In the genomic region with DNA sequence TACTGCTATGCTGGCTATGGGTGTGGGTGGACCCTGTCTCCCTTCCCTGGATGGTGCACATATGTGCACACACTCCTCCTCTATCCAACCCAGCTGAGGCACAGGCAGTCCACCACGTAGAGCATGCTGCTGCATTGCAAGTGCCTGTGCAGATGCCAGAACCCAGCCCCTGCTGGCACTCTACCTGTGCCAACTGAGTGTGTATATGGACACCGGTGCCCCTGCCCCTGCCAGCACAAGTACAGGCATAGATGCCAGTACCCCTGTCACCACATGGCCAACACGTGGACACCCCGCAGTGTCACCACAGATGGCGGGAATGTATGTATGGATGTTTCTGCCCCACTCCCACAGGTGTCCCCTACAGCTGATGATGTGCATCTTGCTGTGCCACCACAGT, we compare ENCODE assay signal across 30 cellular contexts.
"Had no signal": no experiment of that assay in that cellular context is flagged by ENCODE, and none has a peak within 500 bp of the region (broad histone marks: within the 10 kb centered on the region; RNA-seq: fewer than 3 reads in every experiment).

No MANE protein-coding gene starts in this region.

- H3K9me3 ChIP-seq: adrenal gland, body of pancreas had no signal

- H3K27me3 ChIP-seq: adrenal gland, body of pancreas, cardiac muscle cell, dorsolateral prefrontal cortex had no signal

- FAIRE-seq: frontal cortex had no signal

- ATAC-seq: activated CD4-positive, CD25-positive, alpha-beta regulatory T cell treated with anti-CD3 and anti-CD28 coated beads, Interleukin-2, amount 50 U/mL, for 24 hours; activated CD8-positive, alpha-beta T cell treated with anti-CD3 and anti-CD28 coated beads for 36 hours; activated naive CD8-positive, alpha-beta T cell treated with anti-CD3 and anti-CD28 coated beads, Interleukin-2, amount 50 U/mL, for 24 hours; activated T-cell treated with anti-CD3 and anti-CD28 coated beads, Interleukin-2, amount 50 U/mL, for 4 hours; body of pancreas; esophagus mucosa; T-cell; T-helper 17 cell had no signal

- H3K4me3 ChIP-seq: adrenal gland, body of pancreas, cardiac muscle cell, coronary artery, dorsolateral prefrontal cortex had no signal

- DNase-seq: activated B cell treated with CpG ODN at 0.5 μM for 24 hours; activated CD4-positive, alpha-beta T cell treated with anti-CD3 and anti-CD28 coated beads for 48 hours; activated CD4-positive, alpha-beta T cell treated with anti-CD3 and anti-CD28 coated beads, Interleukin-2, amount 50 U/mL, for 1 hour; activated CD4-positive, alpha-beta T cell treated with anti-CD3 and anti-CD28 coated beads, Interleukin-2, amount 50 U/mL, for 48 hours; activated CD8-positive, alpha-beta memory T cell treated with anti-CD3 and anti-CD28 coated beads for 24 hours; activated CD8-positive, alpha-beta T cell treated with anti-CD3 and anti-CD28 coated beads for 36 hours; activated effector memory CD4-positive, alpha-beta T cell treated with anti-CD3 and anti-CD28 coated beads, Interleukin-2, amount 50 U/mL, for 16 hours; activated naive CD4-positive, alpha-beta T cell treated with anti-CD3 and anti-CD28 coated beads for 36 hours; activated naive CD8-positive, alpha-beta T cell treated with anti-CD3 and anti-CD28 coated beads for 36 hours; activated naive CD8-positive, alpha-beta T cell treated with anti-CD3 and anti-CD28 coated beads, Interleukin-2, amount 50 U/mL, for 24 hours; activated T-cell treated with anti-CD3 and anti-CD28 coated beads, Interleukin-2, amount 50 U/mL, for 4 hours; adrenal gland; amygdala; aorta; body of pancreas; central memory CD4-positive, alpha-beta T cell; effector memory CD4-positive, alpha-beta T cell; endodermal cell; foreskin fibroblast; head of caudate nucleus; T-cell; T-helper 17 cell; T1000; WERI-Rb-1 had no signal

- H3K36me3 ChIP-seq: adrenal gland, cardiac muscle cell, WERI-Rb-1 had no signal

- H3K4me1 ChIP-seq: adrenal gland, body of pancreas had no signal

- H3K27ac ChIP-seq: adrenal gland, body of pancreas, cardiac muscle cell, coronary artery, dorsolateral prefrontal cortex, WERI-Rb-1 had no signal
